Comparison of ENCODE assay signal across 15 cellular contexts in the genomic region with DNA sequence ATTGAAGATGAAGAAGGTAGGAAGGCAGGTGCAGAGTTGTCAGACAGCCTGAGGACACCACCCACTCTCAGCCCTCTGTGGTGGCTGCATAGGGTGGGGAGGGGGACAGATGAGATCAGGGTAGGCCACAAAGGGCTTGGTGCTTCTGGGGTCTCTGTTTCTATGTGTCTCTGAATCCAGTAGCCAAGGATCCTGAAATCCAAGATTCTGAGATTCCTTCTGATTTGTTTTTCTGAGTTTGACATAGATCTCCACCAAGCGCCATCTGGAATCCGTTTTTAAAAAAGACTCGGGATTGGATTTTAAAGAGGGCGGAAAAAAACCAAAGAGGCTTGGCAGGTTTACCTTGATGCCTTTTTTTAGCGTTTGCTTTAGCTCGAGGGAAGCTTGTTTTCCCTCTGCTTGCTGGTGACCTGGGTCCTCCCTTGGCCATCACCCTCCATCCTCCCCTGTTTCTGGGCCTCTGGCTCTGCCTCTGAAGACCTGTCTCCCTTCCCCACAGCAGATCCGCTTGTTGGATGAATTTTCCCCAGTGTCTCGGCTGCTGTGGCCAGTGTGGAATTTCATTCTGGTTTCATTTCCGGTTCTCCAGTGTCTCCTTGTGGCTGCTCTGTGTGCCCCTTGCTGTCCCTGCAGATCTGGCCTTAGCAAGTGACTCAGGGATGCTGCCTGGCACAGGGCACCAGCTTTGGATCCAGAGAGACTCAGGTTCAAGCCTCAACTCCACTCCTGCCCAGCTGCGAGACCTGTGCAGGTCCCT. TPM values are rescaled to one million over a fixed set of nuclear protein-coding genes. Genes with fewer than 3 reads are reported as not detected.
DNase-seq lines count a peak whose midpoint lies in the region; ATAC-seq, FAIRE-seq and TF ChIP-seq lines count a peak whose summit lies in the region.
"Had no signal": no experiment of that assay in that cellular context is flagged by ENCODE, and none has a peak within 500 bp of the region (broad histone marks: within the 10 kb centered on the region; RNA-seq: fewer than 3 reads in every experiment).

No MANE protein-coding gene starts in this region.

- H3K4me3 ChIP-seq in BLaER1 (no peak overlapping the region), H1 (ENCODE audit: extremely low read depth in 1 of 4, insufficient read depth in 2 of 4, low read depth in 3 of 4, low read length in 4 of 4) (no peak overlapping the region), neuronal stem cell (ENCODE audit: low read length in 2 of 2) (no peak overlapping the region), lower lobe of right lung (no peak overlapping the region)

- intact Hi-C loops in activated CD4-positive, alpha-beta memory T cell treated with anti-CD3 and anti-CD28 coated beads for 36 hours (cut with micrococcal nuclease): no loop called here
- intact Hi-C loops in lower lobe of right lung (cut with DNase I): no loop called here

- H2BK120ac ChIP-seq in H1 (replicated peaks; ENCODE audit: low read depth, low read length): no peak overlapping the region
- no peak overlapping the region for H2BK120ac ChIP-seq in neuronal stem cell (ENCODE audit: low read depth, low read length)

- peaks cover 0 to 4% of the 10 kb centered on the region in 2 experiments; a peak in 1 of 4 replicates for H3K79me2 ChIP-seq in H1 (ENCODE audit: control insufficient read depth in 1 of 2, insufficient read depth in 2 of 2, low read length in 2 of 2)

- no peak overlapping the region for H3K4me3 Mint-ChIP-seq in activated CD4-positive, alpha-beta memory T cell treated with anti-CD3 and anti-CD28 coated beads for 36 hours
- H3K4me3 Mint-ChIP-seq: activated CD8-positive, alpha-beta T cell treated with anti-CD3 and anti-CD28 coated beads, Interleukin-2, amount 10 ng/mL, durations not matched to agents 7 days and 5 days; natural killer cell; T-cell had no signal

- H3K9me3 ChIP-seq in BLaER1 (no peaks in the 10 kb centered on the region), H1 (ENCODE audit: insufficient read depth in 2 of 2, low read depth in 1 of 2, low read length in 1 of 2) (no peaks in the 10 kb centered on the region), neuronal stem cell (replicated peaks in 1 of 2; ENCODE audit: control insufficient read depth in 2 of 2, insufficient read depth in 1 of 2, low read depth in 1 of 2, low read length in 2 of 2) (no peaks in the 10 kb centered on the region), lower lobe of right lung (no peaks in the 10 kb centered on the region)

- no peak for ATAC-seq in lower lobe of right lung
- ATAC-seq in HG02763 (IDR thresholded peaks at IDR 0.05; ENCODE audit: unreplicated experiment): no peak
- ATAC-seq: activated CD8-positive, alpha-beta T cell treated with anti-CD3 and anti-CD28 coated beads, Interleukin-2, amount 10 ng/mL, durations not matched to agents 7 days and 5 days; activated naive CD4-positive, alpha-beta T cell treated with anti-CD3 and anti-CD28 coated beads, Interleukin-2, amount 50 U/mL, for 72 hours; natural killer cell; T-cell had no signal

- H3K9me3 Mint-ChIP-seq in activated CD4-positive, alpha-beta memory T cell treated with anti-CD3 and anti-CD28 coated beads for 36 hours: no peaks in the 10 kb centered on the region
- H3K9me3 Mint-ChIP-seq: activated naive CD4-positive, alpha-beta T cell treated with anti-CD3 and anti-CD28 coated beads, Interleukin-2, amount 50 U/mL, for 72 hours; natural killer cell; T-cell had no signal

- peak overlapping the region; percentile 86 for H3K4me2 ChIP-seq in BLaER1
- H3K4me2 ChIP-seq in H1 (ENCODE audit: insufficient read depth in 1 of 2, low read depth in 2 of 2, low read length in 2 of 2): no peak overlapping the region
- H3K4me2 ChIP-seq in neuronal stem cell (ENCODE audit: insufficient read depth, low read length, poor library complexity, severe bottlenecking): no peak overlapping the region

- H3K27me3 ChIP-seq in BLaER1: no peaks in the 10 kb centered on the region
- 0 out of 7 replicates have a peak, but pooled peaks cover 0 to 2% (median 0%) of the 10 kb centered on the region in 4 experiments for H3K27me3 ChIP-seq in H1 (replicated peaks in 1 of 4; ENCODE audit: control insufficient read depth in 3 of 4, extremely low read depth in 1 of 4, insufficient read depth in 3 of 4, low read length in 3 of 4)
- no peaks in the 10 kb centered on the region for H3K27me3 ChIP-seq in neuronal stem cell (ENCODE audit: control insufficient read depth in 3 of 3, insufficient read depth in 3 of 3, low read depth in 1 of 3, low read length in 3 of 3)
- H3K27me3 ChIP-seq in lower lobe of right lung (ENCODE audit: low read depth): no peaks in the 10 kb centered on the region

- no peak overlapping the region for H2BK20ac ChIP-seq in H1 (ENCODE audit: low read length)

- no peak overlapping the region for H2AK5ac ChIP-seq in H1 (ENCODE audit: low read depth, low read length)
- no peak overlapping the region for H2AK5ac ChIP-seq in neuronal stem cell (ENCODE audit: low read depth, low read length)

- TF ChIP-seq RAD21 in H1 (IDR thresholded peaks at IDR 0.05 in 1 of 2, conservative IDR thresholded peaks at IDR 0.05 in 1 of 2; ENCODE audit: low read depth in 2 of 2, low read length in 2 of 2): no peak

- no peak overlapping the region for H3K56ac ChIP-seq in H1 (replicated peaks; ENCODE audit: insufficient read length, low read depth, low read length)

- CTCF ChIA-PET in H1 (lab: Charles Lee; ENCODE audit: partially characterized antibody): interaction anchor here (0.9 to 4.1 kb wide), 8 partner anchors 9 to 150 kb away, joined by 3 to 18 read pairs (median 3); no protein-coding TSS in a partner anchor
- CTCF ChIA-PET in activated CD4-positive, alpha-beta memory T cell treated with anti-CD3 and anti-CD28 coated beads for 36 hours (lab: Charles Lee): no interaction called here

- H2BK5ac ChIP-seq in H1 (ENCODE audit: low read depth, low read length) (no peak overlapping the region), neuronal stem cell (ENCODE audit: low read length) (no peak overlapping the region)

- H3K23me2 ChIP-seq in H1 (ENCODE audit: low read depth, low read length): no peaks in the 10 kb centered on the region

- H3K23ac ChIP-seq in H1 (ENCODE audit: insufficient read length) (no peak overlapping the region), neuronal stem cell (ENCODE audit: low read depth, low read length, poor library complexity) (no peak overlapping the region)

- DNase-seq in NCI-H2171 treated with DMSO at 0.1 percent for 48 hours (lab: John Stamatoyannopoulos, UW) (peak; percentile 71), H1 (ENCODE audit: low read depth in 1 of 2, low spot score in 2 of 2) (no peak), neuronal stem cell (ENCODE audit: low spot score) (no peak), NCI-H1436 (lab: John Stamatoyannopoulos, UW) (no peak), lower lobe of right lung (no peak)
- no peak for DNase-seq in activated CD4-positive, alpha-beta memory T cell treated with anti-CD3 and anti-CD28 coated beads for 36 hours
- DNase-seq: activated CD8-positive, alpha-beta T cell treated with anti-CD3 and anti-CD28 coated beads, Interleukin-2, amount 10 ng/mL, durations not matched to agents 7 days and 5 days; effector memory CD4-positive, alpha-beta T cell; MM.1S; natural killer cell; T-cell had no signal

- H2AFZ ChIP-seq in H1 (ENCODE audit: low read length): no peak overlapping the region
- H2AFZ ChIP-seq in neuronal stem cell (ENCODE audit: low read length): no peak overlapping the region

- H3K36me3 ChIP-seq in BLaER1 (peaks cover 9% of the 10 kb centered on the region; the same call in 1 of the 2 replicates), H1 (ENCODE audit: control insufficient read depth in 2 of 4, insufficient read depth in 4 of 4, low read length in 3 of 4) (no peaks in the 10 kb centered on the region; a peak in 1 of 8 replicates), neuronal stem cell (replicated peaks in 1 of 2; ENCODE audit: control insufficient read depth in 2 of 2, insufficient read depth in 2 of 2, low read length in 2 of 2) (peaks cover 0 to 5% of the 10 kb centered on the region in 2 donors), lower lobe of right lung (no peaks in the 10 kb centered on the region)

- peaks cover 100% of the 10 kb centered on the region for H3K4me1 ChIP-seq in BLaER1
- H3K4me1 ChIP-seq in H1 (replicated peaks in 1 of 4; ENCODE audit: control insufficient read depth in 3 of 4, insufficient read depth in 4 of 4, low read length in 3 of 4): peaks cover 4 to 41% (median 25%) of the 10 kb centered on the region in 4 experiments
- peaks cover 0 to 22% of the 10 kb centered on the region in 2 donors for H3K4me1 ChIP-seq in neuronal stem cell (ENCODE audit: control insufficient read depth in 2 of 2, insufficient read depth in 1 of 2, low read depth in 1 of 2, low read length in 2 of 2)
- no peaks in the 10 kb centered on the region for H3K4me1 ChIP-seq in lower lobe of right lung

- WGBS in H1 (ENCODE audit: extremely low coverage in 1 of 2, insufficient coverage in 1 of 2, insufficient read length in 1 of 2, insufficient replicate concordance in 2 of 2, low coverage in 1 of 2, low lambda C conversion rate in 2 of 2, missing lambda C conversion rate in 1 of 2), 2 experiments: 83% methylated on average over 10 of the region's 10 CpGs; no CpG with 5 or more reads in 1 of the 2 experiments
- WGBS in neuronal stem cell (ENCODE audit: extremely low coverage in 2 of 2, insufficient read length in 2 of 2, insufficient replicate concordance in 1 of 2), 2 donors: no CpG with 5 or more reads among the region's 10 CpGs

- H3K27ac ChIP-seq in BLaER1: peak overlapping the region; percentile 88
- H3K27ac ChIP-seq in H1 (ENCODE audit: low read depth, low read length): no peak overlapping the region
- no peak overlapping the region for H3K27ac ChIP-seq in neuronal stem cell (replicated peaks; ENCODE audit: low read length)
- no peak overlapping the region for H3K27ac ChIP-seq in lower lobe of right lung
- H3K27ac ChIP-seq: C4-2B had no signal

- no peaks in the 10 kb centered on the region for H3K4me1 Mint-ChIP-seq in activated CD4-positive, alpha-beta memory T cell treated with anti-CD3 and anti-CD28 coated beads for 36 hours (ENCODE audit: low read depth)
- H3K4me1 Mint-ChIP-seq: T-cell had no signal

- H3K79me1 ChIP-seq in H1 (ENCODE audit: low read depth, low read length): peaks cover 9% of the 10 kb centered on the region
- H3K79me1 ChIP-seq in neuronal stem cell (ENCODE audit: low read depth, low read length): peaks cover 10% of the 10 kb centered on the region

- H2BK12ac ChIP-seq in H1 (ENCODE audit: low read depth, low read length): 0 out of 2 replicates have a peak overlapping the region, but pooled peaks have one; percentile 39
- H2BK12ac ChIP-seq in neuronal stem cell (ENCODE audit: low read length): no peak overlapping the region

- no peak overlapping the region for H4K5ac ChIP-seq in H1 (ENCODE audit: insufficient read length, low read depth, low read length)

- H3K9ac ChIP-seq in BLaER1 (peak overlapping the region; percentile 72), H1 (replicated peaks in 1 of 4; ENCODE audit: extremely low read depth in 1 of 4, low read depth in 3 of 4, low read length in 3 of 4) (peak overlapping the region in 1 of 4 experiments; percentile 39; a peak in 1 of 7 replicates), neuronal stem cell (ENCODE audit: low read depth, low read length, poor library complexity) (peak overlapping the region; percentile 54)

- no peak overlapping the region for H4K91ac ChIP-seq in H1 (replicated peaks; ENCODE audit: insufficient read length, low read length)
- H4K91ac ChIP-seq in neuronal stem cell (ENCODE audit: low read depth, low read length, poor library complexity): no peak overlapping the region

- TF ChIP-seq EP300 in H1 (IDR thresholded peaks at IDR 0.05; ENCODE audit: borderline replicate concordance in 1 of 2, low read depth in 2 of 2, low read length in 2 of 2): no peak

- no peak for FAIRE-seq in H1 (lab: Jason Lieb, UNC)

- no peak overlapping the region for H4K8ac ChIP-seq in H1 (ENCODE audit: extremely low read depth, insufficient read depth, low read length)
- no peak overlapping the region for H4K8ac ChIP-seq in neuronal stem cell (ENCODE audit: low read depth, low read length)

- no peak for TF ChIP-seq CTCF in H1 (IDR thresholded peaks at IDR 0.05; ENCODE audit: control extremely low read depth in 1 of 3, insufficient read depth in 1 of 3, low read depth in 1 of 3, low read length in 3 of 3)
- no peak for TF ChIP-seq CTCF in lower lobe of right lung (IDR thresholded peaks at IDR 0.05)

- TF ChIP-seq POLR2A in H1 (IDR thresholded peaks at IDR 0.05; ENCODE audit: control extremely low read depth in 1 of 2, low read depth in 2 of 2, low read length in 2 of 2): no peak

- H3K27me3 Mint-ChIP-seq in activated CD4-positive, alpha-beta memory T cell treated with anti-CD3 and anti-CD28 coated beads for 36 hours: no peaks in the 10 kb centered on the region
- H3K27me3 Mint-ChIP-seq: T-cell had no signal

- no peaks in the 10 kb centered on the region for H3K36me3 Mint-ChIP-seq in activated CD4-positive, alpha-beta memory T cell treated with anti-CD3 and anti-CD28 coated beads for 36 hours
- H3K36me3 Mint-ChIP-seq: activated naive CD4-positive, alpha-beta T cell treated with anti-CD3 and anti-CD28 coated beads, Interleukin-2, amount 50 U/mL, for 72 hours; natural killer cell; T-cell had no signal

- H3K18ac ChIP-seq in H1 (ENCODE audit: extremely low read depth, low read length) (no peak overlapping the region; the same call in 1 of the 2 replicates), neuronal stem cell (ENCODE audit: low read length) (peak overlapping the region; percentile 42)

- H3K4ac ChIP-seq in H1 (replicated peaks; ENCODE audit: insufficient read length, low read depth, low read length) (no peak overlapping the region), neuronal stem cell (ENCODE audit: low read length) (no peak overlapping the region)

- no peak overlapping the region for H3K14ac ChIP-seq in H1 (ENCODE audit: insufficient read length)
- no peak overlapping the region for H3K14ac ChIP-seq in neuronal stem cell (ENCODE audit: low read length)

- H2BK15ac ChIP-seq in H1 (ENCODE audit: low read length): peak overlapping the region; percentile 61
- no peak overlapping the region for H2BK15ac ChIP-seq in neuronal stem cell (ENCODE audit: low read length)

- H3K27ac Mint-ChIP-seq in activated CD4-positive, alpha-beta memory T cell treated with anti-CD3 and anti-CD28 coated beads for 36 hours: no peak overlapping the region
- H3K27ac Mint-ChIP-seq: activated CD8-positive, alpha-beta T cell treated with anti-CD3 and anti-CD28 coated beads, Interleukin-2, amount 10 ng/mL, durations not matched to agents 7 days and 5 days; T-cell had no signal

- peaks cover 41% of the 10 kb centered on the region for H4K20me1 ChIP-seq in BLaER1
- H4K20me1 ChIP-seq in H1 (replicated peaks in 1 of 2; ENCODE audit: control insufficient read depth in 1 of 2, insufficient read depth in 2 of 2, low read length in 2 of 2): peaks cover 5 to 11% of the 10 kb centered on the region in 2 experiments

- POLR2A ChIA-PET in H1 (lab: Charles Lee; ENCODE audit: partially characterized antibody): interaction anchor here (1.3 to 22.5 kb wide), 6 partner anchors 12 to 50 kb away, joined by 3 to 413 read pairs (median 4); a partner anchor contains a TSS
- POLR2A ChIA-PET in activated CD4-positive, alpha-beta memory T cell treated with anti-CD3 and anti-CD28 coated beads for 36 hours (lab: Charles Lee): no interaction called here

RNA-seq across cellular contexts. Expression of a gene that starts 15.0 kb away (rescaled TPM):
- 32.5 and 32.7 TPM in 2 replicates for total RNA-seq in H1 (2021; fragmentation: NEBNext Ultra II Directional; extraction: Animal tissue kit (Norgen Biotek cat#: 25700))
- polyA plus RNA-seq in H1 (2011; rRNA removed): 84.7 and 98.9 TPM in 2 replicates
- polyA plus RNA-seq in H1 (2011; cell fraction: cytosol; rRNA removed): 86.1 TPM
- polyA plus RNA-seq in H1 (2011; cell fraction: nucleus; rRNA removed): 107 TPM
- 22.3 to 55.2 TPM (median 50.2 TPM) in 4 replicates for polyA plus RNA-seq in H1 (2012, experiment 1 of 2)
- polyA plus RNA-seq in H1 (2012, experiment 2 of 2): 31.1 TPM
- polyA plus RNA-seq in H1 (2013, experiment 1 of 2): 31.4 TPM
- polyA plus RNA-seq in H1 (2013, experiment 2 of 2): 34.9 TPM
- polyA minus RNA-seq in H1 (2011; rRNA and poly(A)+ RNA removed): 21.3 and 25.3 TPM in 2 replicates
- 23.3 TPM for polyA minus RNA-seq in H1 (2011; cell fraction: cytosol; rRNA and poly(A)+ RNA removed)
- polyA minus RNA-seq in H1 (2011; cell fraction: nucleus; rRNA and poly(A)+ RNA removed): 25.3 TPM
- polyA plus RNA-seq in neuronal stem cell (2013, experiment 1 of 2): 27.7 TPM
- 26.2 TPM for polyA plus RNA-seq in neuronal stem cell (2013, experiment 2 of 2)
- not detected for total RNA-seq in activated CD4-positive, alpha-beta memory T cell treated with anti-CD3 and anti-CD28 coated beads for 36 hours
- total RNA-seq in lower lobe of right lung: 13.4 TPM

RNA-seq across cellular contexts. Expression of a gene that starts 34.8 kb away (rescaled TPM):
- total RNA-seq in H1 (2021; fragmentation: NEBNext Ultra II Directional; extraction: Animal tissue kit (Norgen Biotek cat#: 25700)): 23.1 and 26.1 TPM in 2 replicates
- polyA plus RNA-seq in H1 (2011; rRNA removed): 38.0 and 77.1 TPM in 2 replicates
- polyA plus RNA-seq in H1 (2011; cell fraction: cytosol; rRNA removed): 41.7 TPM
- 53.9 TPM for polyA plus RNA-seq in H1 (2011; cell fraction: nucleus; rRNA removed)
- polyA plus RNA-seq in H1 (2012, experiment 1 of 2): 17.0 to 29.1 TPM (median 26.8 TPM) in 4 replicates
- 22.4 TPM for polyA plus RNA-seq in H1 (2012, experiment 2 of 2)
- polyA plus RNA-seq in H1 (2013, experiment 1 of 2): 16.1 TPM
- 15.7 TPM for polyA plus RNA-seq in H1 (2013, experiment 2 of 2)
- 22.1 and 25.9 TPM in 2 replicates for polyA minus RNA-seq in H1 (2011; rRNA and poly(A)+ RNA removed)
- polyA minus RNA-seq in H1 (2011; cell fraction: cytosol; rRNA and poly(A)+ RNA removed): 29.2 TPM
- 18.2 TPM for polyA minus RNA-seq in H1 (2011; cell fraction: nucleus; rRNA and poly(A)+ RNA removed)
- 25.7 TPM for polyA plus RNA-seq in neuronal stem cell (2013, experiment 1 of 2)
- polyA plus RNA-seq in neuronal stem cell (2013, experiment 2 of 2): 24.2 TPM
- 10 to 100 TPM; 17.2 to 21.1 TPM for total RNA-seq in activated CD4-positive, alpha-beta memory T cell treated with anti-CD3 and anti-CD28 coated beads for 36 hours
- 27.2 TPM for total RNA-seq in lower lobe of right lung

RNA-seq across cellular contexts. Expression of a gene that starts 45.4 kb away (rescaled TPM):
- 2,801 and 2,865 TPM in 2 replicates for total RNA-seq in H1 (2021; fragmentation: NEBNext Ultra II Directional; extraction: Animal tissue kit (Norgen Biotek cat#: 25700))
- polyA plus RNA-seq in H1 (2011; rRNA removed): 5,362 and 5,466 TPM in 2 replicates
- polyA plus RNA-seq in H1 (2011; cell fraction: cytosol; rRNA removed): 8,556 TPM
- 6,792 TPM for polyA plus RNA-seq in H1 (2011; cell fraction: nucleus; rRNA removed)
- 3,449 to 5,365 TPM (median 4,851 TPM) in 4 replicates for polyA plus RNA-seq in H1 (2012, experiment 1 of 2)
- 2,078 TPM for polyA plus RNA-seq in H1 (2012, experiment 2 of 2)
- polyA plus RNA-seq in H1 (2013, experiment 1 of 2): 2,295 TPM
- polyA plus RNA-seq in H1 (2013, experiment 2 of 2): 2,292 TPM
- polyA minus RNA-seq in H1 (2011; rRNA and poly(A)+ RNA removed): 1,769 and 1,871 TPM in 2 replicates
- polyA minus RNA-seq in H1 (2011; cell fraction: cytosol; rRNA and poly(A)+ RNA removed): 1,662 TPM
- 2,188 TPM for polyA minus RNA-seq in H1 (2011; cell fraction: nucleus; rRNA and poly(A)+ RNA removed)
- polyA plus RNA-seq in neuronal stem cell (2013, experiment 1 of 2): 3,109 TPM
- 3,051 TPM for polyA plus RNA-seq in neuronal stem cell (2013, experiment 2 of 2)
- 1,000 to 10,000 TPM; 2,986 to 3,013 TPM for total RNA-seq in activated CD4-positive, alpha-beta memory T cell treated with anti-CD3 and anti-CD28 coated beads for 36 hours
- total RNA-seq in lower lobe of right lung: 1,467 TPM

Comparison
In these comparisons a context has a peak if more than half of its experiments do, and no peak if none do; other contexts are left out.
1. RNA of a gene that starts 15.0 kb away (total RNA-seq): 32.5 to 32.7 TPM in H1 and 13.4 TPM in lower lobe of right lung (single experiment); not detected in activated CD4-positive, alpha-beta memory T cell treated with anti-CD3 and anti-CD28 coated beads for 36 hours; every median in the first group is over 10 times any median in the second.